In the genomic region with DNA sequence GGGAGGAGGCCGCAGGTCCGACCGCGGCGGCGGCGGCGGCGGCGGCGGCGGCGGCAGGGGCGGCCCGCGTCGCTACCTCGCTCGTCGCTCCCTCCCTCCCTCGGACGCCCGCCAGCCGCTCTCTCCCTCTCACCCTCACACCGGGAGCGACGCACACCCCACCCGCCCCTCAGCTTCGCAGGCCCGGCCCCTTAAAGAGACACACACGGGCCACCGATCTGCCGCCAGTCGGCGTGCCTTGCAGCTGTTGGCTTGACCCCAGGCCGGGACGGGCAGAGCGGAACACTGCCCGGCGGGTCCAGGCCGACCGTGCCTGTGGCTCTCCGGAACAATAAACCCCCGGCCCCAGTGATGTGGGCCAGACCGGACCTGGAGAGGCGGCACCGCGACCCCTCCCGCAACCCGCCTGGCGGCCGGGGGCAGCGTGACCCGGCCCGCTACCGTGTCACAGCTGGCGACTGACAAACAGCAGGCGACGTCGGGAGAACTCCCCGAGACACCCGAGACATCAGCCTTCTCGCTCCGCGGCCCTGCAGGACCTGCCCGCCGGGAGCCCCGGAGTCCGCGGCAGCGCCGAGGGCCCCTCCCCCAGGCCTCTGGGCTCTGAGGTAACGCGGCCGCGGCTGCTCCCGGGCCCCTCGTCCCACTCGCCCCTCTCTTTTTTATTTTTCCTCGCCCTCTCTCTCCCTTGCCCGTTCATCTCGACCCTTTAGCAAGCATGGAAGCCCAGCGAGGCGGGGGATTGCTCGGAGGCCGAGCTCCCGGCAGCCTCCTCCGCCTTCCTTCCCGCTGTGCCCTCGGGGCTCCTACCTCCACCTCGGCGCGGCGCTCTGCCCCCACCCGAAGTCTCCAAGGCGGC, we compare ENCODE assay signal across 1 cellular context.
TF ChIP-seq lines count a peak whose summit lies in the region.

A gene with protein sequence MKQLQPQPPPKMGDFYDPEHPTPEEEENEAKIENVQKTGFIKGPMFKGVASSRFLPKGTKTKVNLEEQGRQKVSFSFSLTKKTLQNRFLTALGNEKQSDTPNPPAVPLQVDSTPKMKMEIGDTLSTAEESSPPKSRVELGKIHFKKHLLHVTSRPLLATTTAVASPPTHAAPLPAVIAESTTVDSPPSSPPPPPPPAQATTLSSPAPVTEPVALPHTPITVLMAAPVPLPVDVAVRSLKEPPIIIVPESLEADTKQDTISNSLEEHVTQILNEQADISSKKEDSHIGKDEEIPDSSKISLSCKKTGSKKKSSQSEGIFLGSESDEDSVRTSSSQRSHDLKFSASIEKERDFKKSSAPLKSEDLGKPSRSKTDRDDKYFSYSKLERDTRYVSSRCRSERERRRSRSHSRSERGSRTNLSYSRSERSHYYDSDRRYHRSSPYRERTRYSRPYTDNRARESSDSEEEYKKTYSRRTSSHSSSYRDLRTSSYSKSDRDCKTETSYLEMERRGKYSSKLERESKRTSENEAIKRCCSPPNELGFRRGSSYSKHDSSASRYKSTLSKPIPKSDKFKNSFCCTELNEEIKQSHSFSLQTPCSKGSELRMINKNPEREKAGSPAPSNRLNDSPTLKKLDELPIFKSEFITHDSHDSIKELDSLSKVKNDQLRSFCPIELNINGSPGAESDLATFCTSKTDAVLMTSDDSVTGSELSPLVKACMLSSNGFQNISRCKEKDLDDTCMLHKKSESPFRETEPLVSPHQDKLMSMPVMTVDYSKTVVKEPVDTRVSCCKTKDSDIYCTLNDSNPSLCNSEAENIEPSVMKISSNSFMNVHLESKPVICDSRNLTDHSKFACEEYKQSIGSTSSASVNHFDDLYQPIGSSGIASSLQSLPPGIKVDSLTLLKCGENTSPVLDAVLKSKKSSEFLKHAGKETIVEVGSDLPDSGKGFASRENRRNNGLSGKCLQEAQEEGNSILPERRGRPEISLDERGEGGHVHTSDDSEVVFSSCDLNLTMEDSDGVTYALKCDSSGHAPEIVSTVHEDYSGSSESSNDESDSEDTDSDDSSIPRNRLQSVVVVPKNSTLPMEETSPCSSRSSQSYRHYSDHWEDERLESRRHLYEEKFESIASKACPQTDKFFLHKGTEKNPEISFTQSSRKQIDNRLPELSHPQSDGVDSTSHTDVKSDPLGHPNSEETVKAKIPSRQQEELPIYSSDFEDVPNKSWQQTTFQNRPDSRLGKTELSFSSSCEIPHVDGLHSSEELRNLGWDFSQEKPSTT (N-terminal part only) (minus strand): TSS at position 124 of the 859 bp plus-strand sequence. CDS start 189 bp downstream, outside the sequence.

TF ChIP-seq in K562, 482 proteins besides CTCF, POLR2A, EP300 and RAD21 (continued from another document and continues in another):
- TF ChIP-seq, protein P1, sequence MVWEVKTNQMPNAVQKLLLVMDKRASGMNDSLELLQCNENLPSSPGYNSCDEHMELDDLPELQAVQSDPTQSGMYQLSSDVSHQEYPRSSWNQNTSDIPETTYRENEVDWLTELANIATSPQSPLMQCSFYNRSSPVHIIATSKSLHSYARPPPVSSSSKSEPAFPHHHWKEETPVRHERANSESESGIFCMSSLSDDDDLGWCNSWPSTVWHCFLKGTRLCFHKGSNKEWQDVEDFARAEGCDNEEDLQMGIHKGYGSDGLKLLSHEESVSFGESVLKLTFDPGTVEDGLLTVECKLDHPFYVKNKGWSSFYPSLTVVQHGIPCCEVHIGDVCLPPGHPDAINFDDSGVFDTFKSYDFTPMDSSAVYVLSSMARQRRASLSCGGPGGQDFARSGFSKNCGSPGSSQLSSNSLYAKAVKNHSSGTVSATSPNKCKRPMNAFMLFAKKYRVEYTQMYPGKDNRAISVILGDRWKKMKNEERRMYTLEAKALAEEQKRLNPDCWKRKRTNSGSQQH (CRISPR knock-in tag; IDR thresholded peaks at IDR 0.05): peak; percentile 65; the same call in 1 of the 2 replicates
- TF ChIP-seq ZNF347 (CRISPR knock-in tag; IDR thresholded peaks at IDR 0.05; ENCODE audit: low read depth) (no peak), CCAR2 (IDR thresholded peaks at IDR 0.05; ENCODE audit: low read depth, low read length) (no peak), RBFOX2 (IDR thresholded peaks at IDR 0.05; ENCODE audit: low read depth, low read length) (peak; percentile 77), ZBTB7A (IDR thresholded peaks at IDR 0.05; ENCODE audit: borderline replicate concordance, control insufficient read depth, low read depth, low read length) (peak; percentile 64), NR3C1 (CRISPR knock-in tag; IDR thresholded peaks at IDR 0.05) (peak; percentile 70; the same call in 1 of the 2 replicates), RUNX1 (IDR thresholded peaks at IDR 0.05; ENCODE audit: low read depth) (0 out of 2 replicates have a peak, but pooled peaks have one; percentile 11), ZC3H4 (CRISPR knock-in tag; IDR thresholded peaks at IDR 0.05; ENCODE audit: borderline replicate concordance) (no peak), TEAD2 (tag; IDR thresholded peaks at IDR 0.05) (no peak), NCOA1 (IDR thresholded peaks at IDR 0.05; ENCODE audit: low read depth) (peak; percentile 84), SMAD4 (CRISPR knock-in tag; conservative IDR thresholded peaks at IDR 0.05) (peak; percentile 19), PCBP1 (IDR thresholded peaks at IDR 0.05; ENCODE audit: low read depth, low read length, poor library complexity, severe bottlenecking) (peak; percentile 43), SRSF7 (optimal IDR thresholded peaks at IDR 0.05; ENCODE audit: low read depth, low read length) (no peak), MCM2 (IDR thresholded peaks at IDR 0.05; ENCODE audit: low read depth) (no peak), BRF1 (IDR thresholded peaks at IDR 0.05; ENCODE audit: borderline replicate concordance, extremely low read depth, insufficient read length) (no peak), ETV1 (tag; conservative IDR thresholded peaks at IDR 0.05; ENCODE audit: low read depth) (peak; percentile 41; the same call in 1 of the 2 replicates), HCFC1 (IDR thresholded peaks at IDR 0.05; ENCODE audit: low read depth, low read length) (peak; percentile 65), WHSC1 (IDR thresholded peaks at IDR 0.05; ENCODE audit: low read length) (no peak), MAFG (tag; conservative IDR thresholded peaks at IDR 0.05) (no peak), ZNF232 (CRISPR knock-in tag; IDR thresholded peaks at IDR 0.05) (no peak), TAF9B (IDR thresholded peaks at IDR 0.05; ENCODE audit: partially characterized antibody) (peak; percentile 65), ZNF766 (CRISPR knock-in tag; conservative IDR thresholded peaks at IDR 0.05) (0 out of 2 replicates have a peak, but pooled peaks have one; percentile 58), ZNF124 (CRISPR knock-in tag; IDR thresholded peaks at IDR 0.05) (no peak), JUNB (CRISPR knock-in tag; conservative IDR thresholded peaks at IDR 0.05) (no peak), PHB (CRISPR knock-in tag; IDR thresholded peaks at IDR 0.05) (no peak; the same call in 1 of the 2 replicates), CBFB (CRISPR knock-in tag; IDR thresholded peaks at IDR 0.05) (no peak), HNRNPL (IDR thresholded peaks at IDR 0.05; ENCODE audit: low read depth, low read length) (peak; percentile 74), RBM22 (IDR thresholded peaks at IDR 0.05; ENCODE audit: low read depth, low read length, poor library complexity, severe bottlenecking) (no peak)
- TF ChIP-seq, protein P2, sequence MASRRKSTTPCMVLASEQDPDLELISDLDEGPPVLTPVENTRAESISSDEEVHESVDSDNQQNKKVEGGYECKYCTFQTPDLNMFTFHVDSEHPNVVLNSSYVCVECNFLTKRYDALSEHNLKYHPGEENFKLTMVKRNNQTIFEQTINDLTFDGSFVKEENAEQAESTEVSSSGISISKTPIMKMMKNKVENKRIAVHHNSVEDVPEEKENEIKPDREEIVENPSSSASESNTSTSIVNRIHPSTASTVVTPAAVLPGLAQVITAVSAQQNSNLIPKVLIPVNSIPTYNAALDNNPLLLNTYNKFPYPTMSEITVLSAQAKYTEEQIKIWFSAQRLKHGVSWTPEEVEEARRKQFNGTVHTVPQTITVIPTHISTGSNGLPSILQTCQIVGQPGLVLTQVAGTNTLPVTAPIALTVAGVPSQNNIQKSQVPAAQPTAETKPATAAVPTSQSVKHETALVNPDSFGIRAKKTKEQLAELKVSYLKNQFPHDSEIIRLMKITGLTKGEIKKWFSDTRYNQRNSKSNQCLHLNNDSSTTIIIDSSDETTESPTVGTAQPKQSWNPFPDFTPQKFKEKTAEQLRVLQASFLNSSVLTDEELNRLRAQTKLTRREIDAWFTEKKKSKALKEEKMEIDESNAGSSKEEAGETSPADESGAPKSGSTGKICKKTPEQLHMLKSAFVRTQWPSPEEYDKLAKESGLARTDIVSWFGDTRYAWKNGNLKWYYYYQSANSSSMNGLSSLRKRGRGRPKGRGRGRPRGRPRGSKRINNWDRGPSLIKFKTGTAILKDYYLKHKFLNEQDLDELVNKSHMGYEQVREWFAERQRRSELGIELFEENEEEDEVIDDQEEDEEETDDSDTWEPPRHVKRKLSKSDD (conservative IDR thresholded peaks at IDR 0.05; ENCODE audit: low read length): no peak
- TF ChIP-seq, protein P3, sequence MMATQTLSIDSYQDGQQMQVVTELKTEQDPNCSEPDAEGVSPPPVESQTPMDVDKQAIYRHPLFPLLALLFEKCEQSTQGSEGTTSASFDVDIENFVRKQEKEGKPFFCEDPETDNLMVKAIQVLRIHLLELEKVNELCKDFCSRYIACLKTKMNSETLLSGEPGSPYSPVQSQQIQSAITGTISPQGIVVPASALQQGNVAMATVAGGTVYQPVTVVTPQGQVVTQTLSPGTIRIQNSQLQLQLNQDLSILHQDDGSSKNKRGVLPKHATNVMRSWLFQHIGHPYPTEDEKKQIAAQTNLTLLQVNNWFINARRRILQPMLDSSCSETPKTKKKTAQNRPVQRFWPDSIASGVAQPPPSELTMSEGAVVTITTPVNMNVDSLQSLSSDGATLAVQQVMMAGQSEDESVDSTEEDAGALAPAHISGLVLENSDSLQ (IDR thresholded peaks at IDR 0.05): peak; percentile 56
- TF ChIP-seq, protein P4, sequence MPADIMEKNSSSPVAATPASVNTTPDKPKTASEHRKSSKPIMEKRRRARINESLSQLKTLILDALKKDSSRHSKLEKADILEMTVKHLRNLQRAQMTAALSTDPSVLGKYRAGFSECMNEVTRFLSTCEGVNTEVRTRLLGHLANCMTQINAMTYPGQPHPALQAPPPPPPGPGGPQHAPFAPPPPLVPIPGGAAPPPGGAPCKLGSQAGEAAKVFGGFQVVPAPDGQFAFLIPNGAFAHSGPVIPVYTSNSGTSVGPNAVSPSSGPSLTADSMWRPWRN (IDR thresholded peaks at IDR 0.05; ENCODE audit: low read depth): no peak
- TF ChIP-seq, protein P5, sequence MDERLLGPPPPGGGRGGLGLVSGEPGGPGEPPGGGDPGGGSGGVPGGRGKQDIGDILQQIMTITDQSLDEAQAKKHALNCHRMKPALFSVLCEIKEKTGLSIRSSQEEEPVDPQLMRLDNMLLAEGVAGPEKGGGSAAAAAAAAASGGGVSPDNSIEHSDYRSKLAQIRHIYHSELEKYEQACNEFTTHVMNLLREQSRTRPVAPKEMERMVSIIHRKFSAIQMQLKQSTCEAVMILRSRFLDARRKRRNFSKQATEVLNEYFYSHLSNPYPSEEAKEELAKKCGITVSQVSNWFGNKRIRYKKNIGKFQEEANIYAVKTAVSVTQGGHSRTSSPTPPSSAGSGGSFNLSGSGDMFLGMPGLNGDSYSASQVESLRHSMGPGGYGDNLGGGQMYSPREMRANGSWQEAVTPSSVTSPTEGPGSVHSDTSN (CRISPR knock-in tag; IDR thresholded peaks at IDR 0.05; ENCODE audit: low read depth): no peak
- TF ChIP-seq, protein P5 (tag; conservative IDR thresholded peaks at IDR 0.05; ENCODE audit: low read depth): no peak
- TF ChIP-seq, protein P6, sequence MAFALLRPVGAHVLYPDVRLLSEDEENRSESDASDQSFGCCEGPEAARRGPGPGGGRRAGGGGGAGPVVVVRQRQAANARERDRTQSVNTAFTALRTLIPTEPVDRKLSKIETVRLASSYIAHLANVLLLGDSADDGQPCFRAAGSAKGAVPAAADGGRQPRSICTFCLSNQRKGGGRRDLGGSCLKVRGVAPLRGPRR (CRISPR knock-in tag; IDR thresholded peaks at IDR 0.05): 0 out of 2 replicates have a peak, but pooled peaks have one; percentile 52
- TF ChIP-seq, protein P7, sequence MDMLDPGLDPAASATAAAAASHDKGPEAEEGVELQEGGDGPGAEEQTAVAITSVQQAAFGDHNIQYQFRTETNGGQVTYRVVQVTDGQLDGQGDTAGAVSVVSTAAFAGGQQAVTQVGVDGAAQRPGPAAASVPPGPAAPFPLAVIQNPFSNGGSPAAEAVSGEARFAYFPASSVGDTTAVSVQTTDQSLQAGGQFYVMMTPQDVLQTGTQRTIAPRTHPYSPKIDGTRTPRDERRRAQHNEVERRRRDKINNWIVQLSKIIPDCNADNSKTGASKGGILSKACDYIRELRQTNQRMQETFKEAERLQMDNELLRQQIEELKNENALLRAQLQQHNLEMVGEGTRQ (CRISPR knock-in tag; IDR thresholded peaks at IDR 0.05): peak; percentile 51
- TF ChIP-seq, protein P8, sequence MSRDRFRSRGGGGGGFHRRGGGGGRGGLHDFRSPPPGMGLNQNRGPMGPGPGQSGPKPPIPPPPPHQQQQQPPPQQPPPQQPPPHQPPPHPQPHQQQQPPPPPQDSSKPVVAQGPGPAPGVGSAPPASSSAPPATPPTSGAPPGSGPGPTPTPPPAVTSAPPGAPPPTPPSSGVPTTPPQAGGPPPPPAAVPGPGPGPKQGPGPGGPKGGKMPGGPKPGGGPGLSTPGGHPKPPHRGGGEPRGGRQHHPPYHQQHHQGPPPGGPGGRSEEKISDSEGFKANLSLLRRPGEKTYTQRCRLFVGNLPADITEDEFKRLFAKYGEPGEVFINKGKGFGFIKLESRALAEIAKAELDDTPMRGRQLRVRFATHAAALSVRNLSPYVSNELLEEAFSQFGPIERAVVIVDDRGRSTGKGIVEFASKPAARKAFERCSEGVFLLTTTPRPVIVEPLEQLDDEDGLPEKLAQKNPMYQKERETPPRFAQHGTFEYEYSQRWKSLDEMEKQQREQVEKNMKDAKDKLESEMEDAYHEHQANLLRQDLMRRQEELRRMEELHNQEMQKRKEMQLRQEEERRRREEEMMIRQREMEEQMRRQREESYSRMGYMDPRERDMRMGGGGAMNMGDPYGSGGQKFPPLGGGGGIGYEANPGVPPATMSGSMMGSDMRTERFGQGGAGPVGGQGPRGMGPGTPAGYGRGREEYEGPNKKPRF (IDR thresholded peaks at IDR 0.05; ENCODE audit: low read depth, low read length): no peak
- TF ChIP-seq, protein P9, sequence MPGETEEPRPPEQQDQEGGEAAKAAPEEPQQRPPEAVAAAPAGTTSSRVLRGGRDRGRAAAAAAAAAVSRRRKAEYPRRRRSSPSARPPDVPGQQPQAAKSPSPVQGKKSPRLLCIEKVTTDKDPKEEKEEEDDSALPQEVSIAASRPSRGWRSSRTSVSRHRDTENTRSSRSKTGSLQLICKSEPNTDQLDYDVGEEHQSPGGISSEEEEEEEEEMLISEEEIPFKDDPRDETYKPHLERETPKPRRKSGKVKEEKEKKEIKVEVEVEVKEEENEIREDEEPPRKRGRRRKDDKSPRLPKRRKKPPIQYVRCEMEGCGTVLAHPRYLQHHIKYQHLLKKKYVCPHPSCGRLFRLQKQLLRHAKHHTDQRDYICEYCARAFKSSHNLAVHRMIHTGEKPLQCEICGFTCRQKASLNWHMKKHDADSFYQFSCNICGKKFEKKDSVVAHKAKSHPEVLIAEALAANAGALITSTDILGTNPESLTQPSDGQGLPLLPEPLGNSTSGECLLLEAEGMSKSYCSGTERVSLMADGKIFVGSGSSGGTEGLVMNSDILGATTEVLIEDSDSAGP (CRISPR knock-in tag; IDR thresholded peaks at IDR 0.05): peak; percentile 99
